ENCODE assay signal across 2 cellular contexts in genomic region chr3:62837145-62837787, GRCh38.
TF ChIP-seq lines count a peak whose summit lies in the region.

No MANE protein-coding gene starts in this region.

TF ChIP-seq in liver, 16 proteins besides CTCF, POLR2A, EP300 and RAD21:
- TF ChIP-seq REST (IDR thresholded peaks at IDR 0.05) (no peak), GABPA (IDR thresholded peaks at IDR 0.05 in 1 of 2, conservative IDR thresholded peaks at IDR 0.05 in 1 of 2) (no peak), EGR1 (IDR thresholded peaks at IDR 0.05; ENCODE audit: low read depth in 2 of 2) (no peak), SP1 (IDR thresholded peaks at IDR 0.05) (no peak), FOXA1 (IDR thresholded peaks at IDR 0.05) (no peak), RXRA (IDR thresholded peaks at IDR 0.05) (peak in 1 of 2 donors; percentile 43), FOXA2 (IDR thresholded peaks at IDR 0.05) (peak; percentile 49), YY1 (IDR thresholded peaks at IDR 0.05) (peak; percentile 21), NR2F2 (IDR thresholded peaks at IDR 0.05) (no peak), HNF4A (conservative IDR thresholded peaks at IDR 0.05) (peak in 1 of 2 donors; percentile 22), HNF4G (IDR thresholded peaks at IDR 0.05) (no peak), ZBTB33 (IDR thresholded peaks at IDR 0.05) (no peak), JUND (IDR thresholded peaks at IDR 0.05) (no peak), ATF3 (IDR thresholded peaks at IDR 0.05) (no peak), TAF1 (conservative IDR thresholded peaks at IDR 0.05) (no peak), MAX (IDR thresholded peaks at IDR 0.05) (no peak)

TF ChIP-seq in HepG2, 621 proteins besides CTCF, POLR2A, EP300 and RAD21 (continued from another document):
- TF ChIP-seq ZNF142 (CRISPR knock-in tag; IDR thresholded peaks at IDR 0.05) (no peak), ZNF512 (CRISPR knock-in tag; IDR thresholded peaks at IDR 0.05) (no peak), ZSCAN31 (CRISPR knock-in tag; IDR thresholded peaks at IDR 0.05; ENCODE audit: low read depth) (no peak), ZKSCAN1 (IDR thresholded peaks at IDR 0.05; ENCODE audit: low read length) (no peak), HNF1B (CRISPR knock-in tag; IDR thresholded peaks at IDR 0.05) (no peak), ZBTB4 (CRISPR knock-in tag; IDR thresholded peaks at IDR 0.05; ENCODE audit: borderline replicate concordance) (no peak), CC2D1A (CRISPR knock-in tag; IDR thresholded peaks at IDR 0.05) (no peak), ZHX2 (IDR thresholded peaks at IDR 0.05; ENCODE audit: low read depth) (no peak), ZHX2 (CRISPR knock-in tag; IDR thresholded peaks at IDR 0.05; ENCODE audit: borderline replicate concordance) (no peak), SALL2 (CRISPR knock-in tag; IDR thresholded peaks at IDR 0.05) (no peak), ATF6 (CRISPR knock-in tag; conservative IDR thresholded peaks at IDR 0.05) (no peak), ZNF317 (CRISPR knock-in tag; IDR thresholded peaks at IDR 0.05) (no peak), PAF1 (CRISPR knock-in tag; IDR thresholded peaks at IDR 0.05) (no peak), SOX13 (IDR thresholded peaks at IDR 0.05) (no peak), SOX13 (CRISPR knock-in tag; conservative IDR thresholded peaks at IDR 0.05 in 1 of 2, IDR thresholded peaks at IDR 0.05 in 1 of 2) (no peak), ZNF501 (CRISPR knock-in tag; IDR thresholded peaks at IDR 0.05) (no peak)
TF ChIP-seq in HepG2: peak in this region for 0.
